In the genomic region with DNA sequence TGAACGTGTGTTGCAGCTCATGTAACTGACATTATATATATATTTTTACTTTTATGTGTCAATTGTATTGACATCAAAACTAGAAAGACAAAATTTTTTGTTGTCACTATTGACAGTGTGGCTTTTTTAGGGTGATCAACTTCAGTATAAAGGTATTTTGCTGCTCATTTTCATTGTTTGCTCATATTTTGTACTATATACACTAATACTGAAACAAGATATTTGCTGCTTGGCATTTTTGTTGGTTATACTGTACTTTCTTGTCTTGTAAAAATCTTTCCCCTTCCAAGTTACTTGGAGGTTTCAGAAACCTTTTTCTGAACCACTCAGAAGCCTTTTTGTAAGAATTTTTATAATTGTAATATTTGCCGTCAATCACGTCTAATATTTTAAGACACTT, we compare ENCODE assay signal across 27 cellular contexts.
"Had no signal": no experiment of that assay in that cellular context is flagged by ENCODE, and none has a peak within 500 bp of the region (broad histone marks: within the 10 kb centered on the region; RNA-seq: fewer than 3 reads in every experiment).

No MANE protein-coding gene starts in this region.

- H2AFZ ChIP-seq: hepatocyte had no signal

- H3K27ac ChIP-seq: ascending aorta, brain microvascular endothelial cell, coronary artery, dorsolateral prefrontal cortex, gastroesophageal sphincter, hepatocyte, skin epidermis, testis, transverse colon had no signal

- H3K9me3 Mint-ChIP-seq: activated naive CD4-positive, alpha-beta T cell treated with anti-CD3 and anti-CD28 coated beads, Interleukin-2, amount 10 ng/mL, durations not matched to agents 7 days and 5 days; activated naive CD8-positive, alpha-beta T cell treated with anti-CD3 and anti-CD28 coated beads, Interleukin-2, amount 10 ng/mL, durations not matched to agents 7 days and 5 days; activated T-helper 1 cell treated with anti-CD3 and anti-CD28 coated beads, Interleukin-12 subunit alpha, Interleukin-12 subunit beta, Interleukin-2, Interleukin-4 antibody, amounts not matched to agents 30 ng/mL and 10 ng/mL and 1 ng/mL, durations not matched to agents 14 hours and 24 hours and 36 hours; immature natural killer cell; nephron had no signal

- H3K4me3 ChIP-seq: ascending aorta, coronary artery, dorsolateral prefrontal cortex, gastroesophageal sphincter, hepatocyte, skin epidermis, testis, transverse colon had no signal

- H3K4me2 ChIP-seq: hepatocyte had no signal

- H3K27me3 ChIP-seq: ascending aorta, brain microvascular endothelial cell, dorsolateral prefrontal cortex, gastroesophageal sphincter, hepatocyte, testis, transverse colon had no signal

- H3K4me1 ChIP-seq: ascending aorta had no signal

- DNase-seq: activated CD4-positive, alpha-beta T cell treated with anti-CD3 and anti-CD28 coated beads for 48 hours; activated CD4-positive, alpha-beta T cell treated with anti-CD3 and anti-CD28 coated beads, Interleukin-2, amount 50 U/mL, for 48 hours; activated CD8-positive, alpha-beta memory T cell treated with anti-CD3 and anti-CD28 coated beads for 24 hours; activated gamma-delta T cell; activated naive CD4-positive, alpha-beta T cell treated with anti-CD3 and anti-CD28 coated beads, Interleukin-2, amount 10 ng/mL, durations not matched to agents 7 days and 5 days; activated naive CD8-positive, alpha-beta T cell treated with anti-CD3 and anti-CD28 coated beads, Interleukin-2, amount 10 ng/mL, durations not matched to agents 7 days and 5 days; brain microvascular endothelial cell; dorsolateral prefrontal cortex; effector memory CD4-positive, alpha-beta T cell; immature natural killer cell; kidney; left colon; mammary epithelial cell; retina; stimulated activated CD4-positive, alpha-beta T cell treated with anti-CD3 and anti-CD28 coated beads, Interleukin-4, amount 100 ng/mL, for 24 hours; stimulated activated naive CD4-positive, alpha-beta T cell; testis; transverse colon had no signal

- H3K36me3 ChIP-seq: ascending aorta, brain microvascular endothelial cell, gastroesophageal sphincter, transverse colon had no signal

- H3K27me3 Mint-ChIP-seq: activated naive CD4-positive, alpha-beta T cell treated with anti-CD3 and anti-CD28 coated beads, Interleukin-2, amount 10 ng/mL, durations not matched to agents 7 days and 5 days; activated naive CD8-positive, alpha-beta T cell treated with anti-CD3 and anti-CD28 coated beads, Interleukin-2, amount 10 ng/mL, durations not matched to agents 7 days and 5 days; progenitor cell of endocrine pancreas had no signal

- H3K4me3 Mint-ChIP-seq: activated naive CD4-positive, alpha-beta T cell treated with anti-CD3 and anti-CD28 coated beads, Interleukin-2, amount 10 ng/mL, durations not matched to agents 7 days and 5 days; activated naive CD8-positive, alpha-beta T cell treated with anti-CD3 and anti-CD28 coated beads, Interleukin-2, amount 10 ng/mL, durations not matched to agents 7 days and 5 days; activated T-helper 1 cell treated with anti-CD3 and anti-CD28 coated beads, Interleukin-12 subunit alpha, Interleukin-12 subunit beta, Interleukin-2, Interleukin-4 antibody, amounts not matched to agents 30 ng/mL and 10 ng/mL and 1 ng/mL, durations not matched to agents 14 hours and 24 hours and 36 hours; immature natural killer cell; nephron had no signal

- H3K9me3 ChIP-seq: ascending aorta, gastroesophageal sphincter, testis, transverse colon had no signal

- ATAC-seq: gastroesophageal sphincter, left colon, sciatic nerve had no signal

- H3K27ac Mint-ChIP-seq: activated naive CD4-positive, alpha-beta T cell treated with anti-CD3 and anti-CD28 coated beads, Interleukin-2, amount 10 ng/mL, durations not matched to agents 7 days and 5 days; activated naive CD8-positive, alpha-beta T cell treated with anti-CD3 and anti-CD28 coated beads, Interleukin-2, amount 10 ng/mL, durations not matched to agents 7 days and 5 days; activated T-helper 1 cell treated with anti-CD3 and anti-CD28 coated beads, Interleukin-12 subunit alpha, Interleukin-12 subunit beta, Interleukin-2, Interleukin-4 antibody, amounts not matched to agents 30 ng/mL and 10 ng/mL and 1 ng/mL, durations not matched to agents 14 hours and 24 hours and 36 hours; immature natural killer cell; nephron; progenitor cell of endocrine pancreas had no signal
